13 cellular contexts compared by ENCODE assay signal in the genomic region with DNA sequence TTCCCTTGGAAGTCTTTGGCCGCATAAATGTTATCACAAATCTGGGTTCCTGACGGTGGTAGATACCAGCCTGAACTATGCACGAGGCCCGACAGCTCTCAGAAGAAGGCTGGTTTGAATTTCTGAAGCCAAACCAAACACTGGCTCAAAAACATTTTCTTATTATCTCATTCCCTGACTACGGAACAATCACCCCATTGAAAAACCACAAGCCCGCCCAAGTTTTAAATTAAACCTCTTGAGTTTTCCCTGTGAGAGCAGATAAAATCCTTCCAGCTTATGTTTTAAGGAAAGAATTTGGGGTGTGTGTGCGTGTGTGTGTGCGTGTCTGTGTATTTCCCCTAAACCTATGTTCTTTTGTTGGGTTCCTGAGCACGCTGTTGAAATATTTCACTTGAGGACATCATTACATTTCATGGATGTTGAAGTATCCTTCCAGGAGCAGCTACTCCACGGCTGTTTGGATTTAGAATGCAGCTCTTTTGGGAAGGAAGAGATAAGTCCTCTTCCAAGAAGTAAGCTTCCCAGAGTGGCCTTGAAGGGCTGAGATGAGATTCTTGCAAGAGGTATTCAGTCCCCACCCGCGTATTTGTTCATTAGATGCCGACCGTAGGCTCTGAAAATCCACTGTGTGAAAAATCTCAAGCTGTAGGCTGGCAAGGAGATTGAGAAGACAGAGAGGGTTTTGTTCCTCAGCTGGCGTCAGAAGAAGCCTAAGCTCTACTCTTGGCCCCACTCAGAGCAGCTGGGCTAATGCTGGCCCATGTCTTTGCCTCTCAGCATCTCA.
DNase-seq lines count a peak whose midpoint lies in the region; ATAC-seq, FAIRE-seq and TF ChIP-seq lines count a peak whose summit lies in the region.
"Had no signal": no experiment of that assay in that cellular context is flagged by ENCODE, and none has a peak within 500 bp of the region (broad histone marks: within the 10 kb centered on the region; RNA-seq: fewer than 3 reads in every experiment).

No MANE protein-coding gene starts in this region.

- FAIRE-seq in astrocyte (lab: Jason Lieb, UNC) = no peak

- peak; percentile 45 for DNase-seq in Caki2 (ENCODE audit: low read depth)
- peak; percentile 97 for DNase-seq in astrocyte (ENCODE audit: low read depth)
- no peak for DNase-seq in left ventricle myocardium inferior
- no peak for DNase-seq in progenitor cell of endocrine pancreas (ENCODE audit: low spot score, unreplicated experiment)
- DNase-seq in activated naive CD8-positive, alpha-beta T cell treated with anti-CD3 and anti-CD28 coated beads, Interleukin-2, amount 50 U/mL, for 24 hours = no peak
- no peak for DNase-seq in RPMI8226
- DNase-seq in BE2C = no peak
- no peak for DNase-seq in DMS153 treated with DMSO at 0.1 percent for 48 hours (lab: John Stamatoyannopoulos, UW; ENCODE audit: unreplicated experiment)
- DNase-seq: natural killer cell; NCI-H146; stimulated activated CD4-positive, alpha-beta T cell treated with anti-CD3 and anti-CD28 coated beads, Interleukin-4, amount 100 ng/mL, for 4 hours; trophoblast cell had no signal

- H4K20me1 ChIP-seq in astrocyte (ENCODE audit: insufficient read depth, low read length) = no peaks in the 10 kb centered on the region

- H3K27me3 Mint-ChIP-seq in astrocyte (ENCODE audit: low read depth, unreplicated experiment) = peaks cover 8% of the 10 kb centered on the region
- H3K27me3 Mint-ChIP-seq in progenitor cell of endocrine pancreas = peaks cover 3% of the 10 kb centered on the region
- H3K27me3 Mint-ChIP-seq in activated naive CD8-positive, alpha-beta T cell treated with anti-CD3 and anti-CD28 coated beads, Interleukin-2, amount 50 U/mL, for 24 hours = peaks cover 2% of the 10 kb centered on the region

- H3K9me3 Mint-ChIP-seq in astrocyte (ENCODE audit: unreplicated experiment) (no peaks in the 10 kb centered on the region), progenitor cell of endocrine pancreas (ENCODE audit: low read depth) (no peaks in the 10 kb centered on the region)
- no peaks in the 10 kb centered on the region for H3K9me3 Mint-ChIP-seq in activated naive CD8-positive, alpha-beta T cell treated with anti-CD3 and anti-CD28 coated beads, Interleukin-2, amount 50 U/mL, for 24 hours
- H3K9me3 Mint-ChIP-seq: natural killer cell had no signal

- no peak for ATAC-seq in activated naive CD8-positive, alpha-beta T cell treated with anti-CD3 and anti-CD28 coated beads, Interleukin-2, amount 50 U/mL, for 24 hours
- ATAC-seq: natural killer cell had no signal

- TF ChIP-seq CTCF in astrocyte (IDR thresholded peaks at IDR 0.05; ENCODE audit: insufficient read depth, low read depth, low read length) = no peak
- no peak for TF ChIP-seq CTCF in left ventricle myocardium inferior (IDR thresholded peaks at IDR 0.05; ENCODE audit: borderline replicate concordance)
- no peak for TF ChIP-seq CTCF in progenitor cell of endocrine pancreas (IDR thresholded peaks at IDR 0.05; ENCODE audit: unreplicated experiment)
- no peak for TF ChIP-seq CTCF in BE2C (IDR thresholded peaks at IDR 0.05; ENCODE audit: low read depth, low read length)

- H3K9me3 ChIP-seq in astrocyte (ENCODE audit: insufficient read depth, low read depth, low read length) (no peaks in the 10 kb centered on the region), left ventricle myocardium inferior (replicated peaks) (no peaks in the 10 kb centered on the region), BE2C (no peaks in the 10 kb centered on the region)

- H3K27me3 ChIP-seq in astrocyte (ENCODE audit: insufficient read depth, low read length) (no peaks in the 10 kb centered on the region), left ventricle myocardium inferior (ENCODE audit: low read depth) (no peaks in the 10 kb centered on the region), BE2C (no peaks in the 10 kb centered on the region)

- H3K9ac ChIP-seq in astrocyte (ENCODE audit: low read length) = peak overlapping the region; percentile 62

- H3K36me3 ChIP-seq in astrocyte (ENCODE audit: insufficient read depth, low read length) (no peaks in the 10 kb centered on the region), left ventricle myocardium inferior (no peaks in the 10 kb centered on the region), BE2C (no peaks in the 10 kb centered on the region)

- H3K36me3 Mint-ChIP-seq in astrocyte (ENCODE audit: low read depth, unreplicated experiment) = no peaks in the 10 kb centered on the region
- H3K36me3 Mint-ChIP-seq in progenitor cell of endocrine pancreas (ENCODE audit: insufficient read depth) = no peaks in the 10 kb centered on the region
- peaks cover 2% of the 10 kb centered on the region for H3K36me3 Mint-ChIP-seq in activated naive CD8-positive, alpha-beta T cell treated with anti-CD3 and anti-CD28 coated beads, Interleukin-2, amount 50 U/mL, for 24 hours (ENCODE audit: low read depth)
- H3K36me3 Mint-ChIP-seq: natural killer cell had no signal

- no peak overlapping the region for H2AFZ ChIP-seq in astrocyte (ENCODE audit: low read depth, low read length)

- H3K79me2 ChIP-seq in astrocyte (ENCODE audit: insufficient read depth, low read length) = no peaks in the 10 kb centered on the region

- H3K27ac ChIP-seq in astrocyte (ENCODE audit: low read depth, low read length) (peak overlapping the region; percentile 67), left ventricle myocardium inferior (replicated peaks) (peak overlapping the region; percentile 80)

- in situ Hi-C loops in Caki2 (cut with HindIII; ENCODE audit: low pct_unique_long_range_greater_than_20kb, low sequenced_read_pairs) = no loop called here

- no peak overlapping the region for H3K4me3 Mint-ChIP-seq in astrocyte (ENCODE audit: unreplicated experiment)
- H3K4me3 Mint-ChIP-seq in progenitor cell of endocrine pancreas (ENCODE audit: low read depth) = no peak overlapping the region
- H3K4me3 Mint-ChIP-seq in activated naive CD8-positive, alpha-beta T cell treated with anti-CD3 and anti-CD28 coated beads, Interleukin-2, amount 50 U/mL, for 24 hours = no peak overlapping the region
- H3K4me3 Mint-ChIP-seq: B cell, natural killer cell had no signal

- no peak overlapping the region for H3K27ac Mint-ChIP-seq in astrocyte (ENCODE audit: unreplicated experiment)
- peak overlapping the region; percentile 35 for H3K27ac Mint-ChIP-seq in progenitor cell of endocrine pancreas
- no peak overlapping the region for H3K27ac Mint-ChIP-seq in activated naive CD8-positive, alpha-beta T cell treated with anti-CD3 and anti-CD28 coated beads, Interleukin-2, amount 50 U/mL, for 24 hours
- H3K27ac Mint-ChIP-seq: B cell, natural killer cell had no signal

- intact Hi-C loops in left ventricle myocardium inferior (cut with micrococcal nuclease) = no loop called here

- H3K4me1 ChIP-seq in astrocyte (ENCODE audit: insufficient read depth, low read length) (peaks cover 41% of the 10 kb centered on the region), left ventricle myocardium inferior (peaks cover 65% of the 10 kb centered on the region), BE2C (peaks cover 26% of the 10 kb centered on the region)

- H3K4me3 ChIP-seq in astrocyte (ENCODE audit: insufficient read depth, low read depth, low read length) = no peak overlapping the region
- H3K4me3 ChIP-seq in left ventricle myocardium inferior = no peak overlapping the region
- H3K4me3 ChIP-seq in BE2C (ENCODE audit: low read depth, low read length) = no peak overlapping the region

- H3K4me1 Mint-ChIP-seq in astrocyte (ENCODE audit: low read depth, unreplicated experiment) = peaks cover 10% of the 10 kb centered on the region
- H3K4me1 Mint-ChIP-seq in progenitor cell of endocrine pancreas (ENCODE audit: low read depth) = peaks cover 22% of the 10 kb centered on the region
- H3K4me1 Mint-ChIP-seq in activated naive CD8-positive, alpha-beta T cell treated with anti-CD3 and anti-CD28 coated beads, Interleukin-2, amount 50 U/mL, for 24 hours = peaks cover 18% of the 10 kb centered on the region

- peak overlapping the region; percentile 45 for H3K4me2 ChIP-seq in astrocyte (ENCODE audit: low read length)

Comparison
In these comparisons a context has a peak if more than half of its experiments do, and no peak if none do; other contexts are left out.
1. DNase-seq: peak in Caki2 (single experiment) and astrocyte (single experiment); none in left ventricle myocardium inferior (single experiment), progenitor cell of endocrine pancreas (single experiment), activated naive CD8-positive, alpha-beta T cell treated with anti-CD3 and anti-CD28 coated beads, Interleukin-2, amount 50 U/mL, for 24 hours (single experiment), RPMI8226 (single experiment), BE2C (single experiment) and DMS153 treated with DMSO at 0.1 percent for 48 hours (single experiment).